Comparison of ENCODE assay signal across 1 cellular context in genomic region chr7:128704909-128705308, GRCh38.
TF ChIP-seq lines count a peak whose summit lies in the region.

No MANE protein-coding gene starts in this region.

TF ChIP-seq in K562, 482 proteins besides CTCF, POLR2A, EP300 and RAD21:
- no peak for TF ChIP-seq ZFP1 (CRISPR knock-in tag; IDR thresholded peaks at IDR 0.05)
- no peak for TF ChIP-seq CEBPG (CRISPR knock-in tag; IDR thresholded peaks at IDR 0.05)
- TF ChIP-seq CEBPG (tag; conservative IDR thresholded peaks at IDR 0.05 in 1 of 2, IDR thresholded peaks at IDR 0.05 in 1 of 2), result 0 out of 4 replicates have a peak, but pooled peaks of 1 of the 2 experiments have one; percentile 11
- no peak for TF ChIP-seq ETV6 (IDR thresholded peaks at IDR 0.05; ENCODE audit: borderline replicate concordance in 1 of 2, low read depth in 2 of 2, low read length in 1 of 2)
- TF ChIP-seq ETV6 (CRISPR knock-in tag; IDR thresholded peaks at IDR 0.05; ENCODE audit: borderline replicate concordance), result no peak
- no peak for TF ChIP-seq CREM (IDR thresholded peaks at IDR 0.05; ENCODE audit: low read depth)
- no peak for TF ChIP-seq PTTG1 (tag; IDR thresholded peaks at IDR 0.05; ENCODE audit: low read depth)
- no peak for TF ChIP-seq SNAPC5 (CRISPR knock-in tag; IDR thresholded peaks at IDR 0.05)
- peak; percentile 83 for TF ChIP-seq ZNF146 (CRISPR knock-in tag; IDR thresholded peaks at IDR 0.05; ENCODE audit: unreplicated experiment)
- TF ChIP-seq ZEB2 (IDR thresholded peaks at IDR 0.05), result 0 out of 2 replicates have a peak, but pooled peaks have one; percentile 39
- no peak for TF ChIP-seq GTF2F1 (IDR thresholded peaks at IDR 0.05; ENCODE audit: low read depth, low read length)
- no peak for TF ChIP-seq ZNF778 (CRISPR knock-in tag; IDR thresholded peaks at IDR 0.05)
- TF ChIP-seq RBM25 (IDR thresholded peaks at IDR 0.05; ENCODE audit: low read depth, low read length, severe bottlenecking), result no peak
- no peak for TF ChIP-seq CBFA2T2 (conservative IDR thresholded peaks at IDR 0.05)
- TF ChIP-seq RHOXF2B (CRISPR knock-in tag; conservative IDR thresholded peaks at IDR 0.05), result no peak
- peak; percentile 40 for TF ChIP-seq NFE2 (IDR thresholded peaks at IDR 0.05; ENCODE audit: low read depth)
- TF ChIP-seq ZNF764 (CRISPR knock-in tag; IDR thresholded peaks at IDR 0.05; ENCODE audit: low read depth), result no peak
- TF ChIP-seq ZC3H4 (CRISPR knock-in tag; IDR thresholded peaks at IDR 0.05; ENCODE audit: borderline replicate concordance), result no peak
- TF ChIP-seq KLF13 (tag; IDR thresholded peaks at IDR 0.05; ENCODE audit: borderline replicate concordance, low read depth), result no peak
- no peak for TF ChIP-seq SAFB (IDR thresholded peaks at IDR 0.05; ENCODE audit: borderline replicate concordance, low read depth, low read length)
- 0 out of 2 replicates have a peak, but pooled peaks have one; percentile 38 for TF ChIP-seq CEBPB (tag; IDR thresholded peaks at IDR 0.05)
- no peak for TF ChIP-seq ZNF3 (CRISPR knock-in tag; IDR thresholded peaks at IDR 0.05)
- no peak for TF ChIP-seq USF1 (CRISPR knock-in tag; IDR thresholded peaks at IDR 0.05)
- peak; percentile 35; the same call in 1 of the 2 replicates for TF ChIP-seq CTBP1 (IDR thresholded peaks at IDR 0.05; ENCODE audit: borderline replicate concordance)
- no peak for TF ChIP-seq SMAD2 (IDR thresholded peaks at IDR 0.05; ENCODE audit: low read depth, low read length)
- TF ChIP-seq ZNF436 (CRISPR knock-in tag; IDR thresholded peaks at IDR 0.05), result no peak
- TF ChIP-seq, protein P1, sequence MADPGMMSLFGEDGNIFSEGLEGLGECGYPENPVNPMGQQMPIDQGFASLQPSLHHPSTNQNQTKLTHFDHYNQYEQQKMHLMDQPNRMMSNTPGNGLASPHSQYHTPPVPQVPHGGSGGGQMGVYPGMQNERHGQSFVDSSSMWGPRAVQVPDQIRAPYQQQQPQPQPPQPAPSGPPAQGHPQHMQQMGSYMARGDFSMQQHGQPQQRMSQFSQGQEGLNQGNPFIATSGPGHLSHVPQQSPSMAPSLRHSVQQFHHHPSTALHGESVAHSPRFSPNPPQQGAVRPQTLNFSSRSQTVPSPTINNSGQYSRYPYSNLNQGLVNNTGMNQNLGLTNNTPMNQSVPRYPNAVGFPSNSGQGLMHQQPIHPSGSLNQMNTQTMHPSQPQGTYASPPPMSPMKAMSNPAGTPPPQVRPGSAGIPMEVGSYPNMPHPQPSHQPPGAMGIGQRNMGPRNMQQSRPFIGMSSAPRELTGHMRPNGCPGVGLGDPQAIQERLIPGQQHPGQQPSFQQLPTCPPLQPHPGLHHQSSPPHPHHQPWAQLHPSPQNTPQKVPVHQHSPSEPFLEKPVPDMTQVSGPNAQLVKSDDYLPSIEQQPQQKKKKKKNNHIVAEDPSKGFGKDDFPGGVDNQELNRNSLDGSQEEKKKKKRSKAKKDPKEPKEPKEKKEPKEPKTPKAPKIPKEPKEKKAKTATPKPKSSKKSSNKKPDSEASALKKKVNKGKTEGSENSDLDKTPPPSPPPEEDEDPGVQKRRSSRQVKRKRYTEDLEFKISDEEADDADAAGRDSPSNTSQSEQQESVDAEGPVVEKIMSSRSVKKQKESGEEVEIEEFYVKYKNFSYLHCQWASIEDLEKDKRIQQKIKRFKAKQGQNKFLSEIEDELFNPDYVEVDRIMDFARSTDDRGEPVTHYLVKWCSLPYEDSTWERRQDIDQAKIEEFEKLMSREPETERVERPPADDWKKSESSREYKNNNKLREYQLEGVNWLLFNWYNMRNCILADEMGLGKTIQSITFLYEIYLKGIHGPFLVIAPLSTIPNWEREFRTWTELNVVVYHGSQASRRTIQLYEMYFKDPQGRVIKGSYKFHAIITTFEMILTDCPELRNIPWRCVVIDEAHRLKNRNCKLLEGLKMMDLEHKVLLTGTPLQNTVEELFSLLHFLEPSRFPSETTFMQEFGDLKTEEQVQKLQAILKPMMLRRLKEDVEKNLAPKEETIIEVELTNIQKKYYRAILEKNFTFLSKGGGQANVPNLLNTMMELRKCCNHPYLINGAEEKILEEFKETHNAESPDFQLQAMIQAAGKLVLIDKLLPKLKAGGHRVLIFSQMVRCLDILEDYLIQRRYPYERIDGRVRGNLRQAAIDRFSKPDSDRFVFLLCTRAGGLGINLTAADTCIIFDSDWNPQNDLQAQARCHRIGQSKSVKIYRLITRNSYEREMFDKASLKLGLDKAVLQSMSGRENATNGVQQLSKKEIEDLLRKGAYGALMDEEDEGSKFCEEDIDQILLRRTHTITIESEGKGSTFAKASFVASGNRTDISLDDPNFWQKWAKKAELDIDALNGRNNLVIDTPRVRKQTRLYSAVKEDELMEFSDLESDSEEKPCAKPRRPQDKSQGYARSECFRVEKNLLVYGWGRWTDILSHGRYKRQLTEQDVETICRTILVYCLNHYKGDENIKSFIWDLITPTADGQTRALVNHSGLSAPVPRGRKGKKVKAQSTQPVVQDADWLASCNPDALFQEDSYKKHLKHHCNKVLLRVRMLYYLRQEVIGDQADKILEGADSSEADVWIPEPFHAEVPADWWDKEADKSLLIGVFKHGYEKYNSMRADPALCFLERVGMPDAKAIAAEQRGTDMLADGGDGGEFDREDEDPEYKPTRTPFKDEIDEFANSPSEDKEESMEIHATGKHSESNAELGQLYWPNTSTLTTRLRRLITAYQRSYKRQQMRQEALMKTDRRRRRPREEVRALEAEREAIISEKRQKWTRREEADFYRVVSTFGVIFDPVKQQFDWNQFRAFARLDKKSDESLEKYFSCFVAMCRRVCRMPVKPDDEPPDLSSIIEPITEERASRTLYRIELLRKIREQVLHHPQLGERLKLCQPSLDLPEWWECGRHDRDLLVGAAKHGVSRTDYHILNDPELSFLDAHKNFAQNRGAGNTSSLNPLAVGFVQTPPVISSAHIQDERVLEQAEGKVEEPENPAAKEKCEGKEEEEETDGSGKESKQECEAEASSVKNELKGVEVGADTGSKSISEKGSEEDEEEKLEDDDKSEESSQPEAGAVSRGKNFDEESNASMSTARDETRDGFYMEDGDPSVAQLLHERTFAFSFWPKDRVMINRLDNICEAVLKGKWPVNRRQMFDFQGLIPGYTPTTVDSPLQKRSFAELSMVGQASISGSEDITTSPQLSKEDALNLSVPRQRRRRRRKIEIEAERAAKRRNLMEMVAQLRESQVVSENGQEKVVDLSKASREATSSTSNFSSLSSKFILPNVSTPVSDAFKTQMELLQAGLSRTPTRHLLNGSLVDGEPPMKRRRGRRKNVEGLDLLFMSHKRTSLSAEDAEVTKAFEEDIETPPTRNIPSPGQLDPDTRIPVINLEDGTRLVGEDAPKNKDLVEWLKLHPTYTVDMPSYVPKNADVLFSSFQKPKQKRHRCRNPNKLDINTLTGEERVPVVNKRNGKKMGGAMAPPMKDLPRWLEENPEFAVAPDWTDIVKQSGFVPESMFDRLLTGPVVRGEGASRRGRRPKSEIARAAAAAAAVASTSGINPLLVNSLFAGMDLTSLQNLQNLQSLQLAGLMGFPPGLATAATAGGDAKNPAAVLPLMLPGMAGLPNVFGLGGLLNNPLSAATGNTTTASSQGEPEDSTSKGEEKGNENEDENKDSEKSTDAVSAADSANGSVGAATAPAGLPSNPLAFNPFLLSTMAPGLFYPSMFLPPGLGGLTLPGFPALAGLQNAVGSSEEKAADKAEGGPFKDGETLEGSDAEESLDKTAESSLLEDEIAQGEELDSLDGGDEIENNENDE (IDR thresholded peaks at IDR 0.05; ENCODE audit: low read depth, low read length), result no peak
- TF ChIP-seq JUND (IDR thresholded peaks at IDR 0.05; ENCODE audit: borderline replicate concordance, low read depth, low read length), result no peak
- TF ChIP-seq JUND (tag; IDR thresholded peaks at IDR 0.05; ENCODE audit: borderline replicate concordance, low read depth, low read length), result peak; percentile 33; the same call in 1 of the 3 replicates
- no peak for TF ChIP-seq MYNN (IDR thresholded peaks at IDR 0.05)
- no peak for TF ChIP-seq MYNN (CRISPR knock-in tag; IDR thresholded peaks at IDR 0.05)
- 0 out of 2 replicates have a peak, but pooled peaks have one; percentile 13 for TF ChIP-seq MAFG (tag; conservative IDR thresholded peaks at IDR 0.05)
- no peak for TF ChIP-seq THRAP3 (IDR thresholded peaks at IDR 0.05; ENCODE audit: borderline replicate concordance)
- no peak for TF ChIP-seq PTRF (tag; IDR thresholded peaks at IDR 0.05)
- no peak for TF ChIP-seq TAF7 (tag; IDR thresholded peaks at IDR 0.05)
- no peak for TF ChIP-seq DACH1 (IDR thresholded peaks at IDR 0.05; ENCODE audit: partially characterized antibody)
- TF ChIP-seq EP400 (IDR thresholded peaks at IDR 0.05), result no peak
- TF ChIP-seq MECOM (CRISPR knock-in tag; IDR thresholded peaks at IDR 0.05), result no peak
- TF ChIP-seq PPARD (CRISPR knock-in tag; IDR thresholded peaks at IDR 0.05), result no peak
- no peak for TF ChIP-seq ZNF134 (CRISPR knock-in tag; conservative IDR thresholded peaks at IDR 0.05)
- peak; percentile 50; the same call in 1 of the 2 replicates for TF ChIP-seq ESRRA (IDR thresholded peaks at IDR 0.05; ENCODE audit: borderline replicate concordance, low read depth)
- no peak for TF ChIP-seq MNT (conservative IDR thresholded peaks at IDR 0.05)
- TF ChIP-seq, protein P2, sequence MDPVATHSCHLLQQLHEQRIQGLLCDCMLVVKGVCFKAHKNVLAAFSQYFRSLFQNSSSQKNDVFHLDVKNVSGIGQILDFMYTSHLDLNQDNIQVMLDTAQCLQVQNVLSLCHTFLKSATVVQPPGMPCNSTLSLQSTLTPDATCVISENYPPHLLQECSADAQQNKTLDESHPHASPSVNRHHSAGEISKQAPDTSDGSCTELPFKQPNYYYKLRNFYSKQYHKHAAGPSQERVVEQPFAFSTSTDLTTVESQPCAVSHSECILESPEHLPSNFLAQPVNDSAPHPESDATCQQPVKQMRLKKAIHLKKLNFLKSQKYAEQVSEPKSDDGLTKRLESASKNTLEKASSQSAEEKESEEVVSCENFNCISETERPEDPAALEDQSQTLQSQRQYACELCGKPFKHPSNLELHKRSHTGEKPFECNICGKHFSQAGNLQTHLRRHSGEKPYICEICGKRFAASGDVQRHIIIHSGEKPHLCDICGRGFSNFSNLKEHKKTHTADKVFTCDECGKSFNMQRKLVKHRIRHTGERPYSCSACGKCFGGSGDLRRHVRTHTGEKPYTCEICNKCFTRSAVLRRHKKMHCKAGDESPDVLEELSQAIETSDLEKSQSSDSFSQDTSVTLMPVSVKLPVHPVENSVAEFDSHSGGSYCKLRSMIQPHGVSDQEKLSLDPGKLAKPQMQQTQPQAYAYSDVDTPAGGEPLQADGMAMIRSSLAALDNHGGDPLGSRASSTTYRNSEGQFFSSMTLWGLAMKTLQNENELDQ (CRISPR knock-in tag; IDR thresholded peaks at IDR 0.05; ENCODE audit: borderline replicate concordance), result no peak
- no peak for TF ChIP-seq ZKSCAN3 (CRISPR knock-in tag; IDR thresholded peaks at IDR 0.05)
- peak; percentile 40; the same call in 1 of the 2 replicates for TF ChIP-seq RNF2 (IDR thresholded peaks at IDR 0.05)
- no peak for TF ChIP-seq POLR2AphosphoS2 (IDR thresholded peaks at IDR 0.05; ENCODE audit: low read length)
- TF ChIP-seq, protein P3, sequence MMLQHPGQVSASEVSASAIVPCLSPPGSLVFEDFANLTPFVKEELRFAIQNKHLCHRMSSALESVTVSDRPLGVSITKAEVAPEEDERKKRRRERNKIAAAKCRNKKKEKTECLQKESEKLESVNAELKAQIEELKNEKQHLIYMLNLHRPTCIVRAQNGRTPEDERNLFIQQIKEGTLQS (IDR thresholded peaks at IDR 0.05), result 0 out of 2 replicates have a peak, but pooled peaks have one; percentile 7
- TF ChIP-seq, protein P3 (CRISPR knock-in tag; conservative IDR thresholded peaks at IDR 0.05), result no peak
- TF ChIP-seq NFYB (IDR thresholded peaks at IDR 0.05; ENCODE audit: extremely low read depth, insufficient read length), result no peak
- no peak for TF ChIP-seq PML (IDR thresholded peaks at IDR 0.05; ENCODE audit: low read length)
- TF ChIP-seq CHD4 (IDR thresholded peaks at IDR 0.05; ENCODE audit: insufficient read depth, insufficient replicate concordance, low read depth, low read length, poor library complexity, severe bottlenecking), result no peak
